Comparison of ENCODE assay signal across 8 cellular contexts in genomic region chr1:145720878-145721671, GRCh38. TPM values are rescaled to one million over a fixed set of nuclear protein-coding genes. Genes with fewer than 3 reads are reported as not detected.
A peak's percentile ranks its signal among the peaks of the same experiment; 100 is the strongest.
DNase-seq lines count a peak whose midpoint lies in the region; ATAC-seq and TF ChIP-seq lines count a peak whose summit lies in the region.

No MANE protein-coding gene starts in this region.

- H3K4me1 Mint-ChIP-seq in T-cell = peaks cover 10 to 30% (median 25%) of the 10 kb centered on the region in 3 donors

- peak overlapping the region; percentile 60 to 75 (median 65) for H3K4me3 Mint-ChIP-seq in T-cell

- TF ChIP-seq POLR2A in adrenal gland (IDR thresholded peaks at IDR 0.05) = no peak
- no peak for TF ChIP-seq POLR2A in uterus (IDR thresholded peaks at IDR 0.05)

- H3K27me3 ChIP-seq in BE2C (peaks cover 4% of the 10 kb centered on the region), adrenal gland (no peaks in the 10 kb centered on the region), right cardiac atrium (ENCODE audit: control insufficient read depth, insufficient read depth) (no peaks in the 10 kb centered on the region), rectal smooth muscle tissue (ENCODE audit: control insufficient read depth, insufficient read depth, low read length) (no peaks in the 10 kb centered on the region), uterus (no peaks in the 10 kb centered on the region)

- DNase-seq in BE2C = peak; percentile 76
- peak; percentile 36 to 48 for DNase-seq in Kasumi-1 (lab: John Stamatoyannopoulos, UW)
- DNase-seq in T-cell = peak; percentile 10 to 73 (median 60)
- DNase-seq in adrenal gland = peak; percentile 52 to 84 (median 76)
- DNase-seq in right cardiac atrium = peak; percentile 69 to 88 (median 85)
- peak; percentile 58 to 71 for DNase-seq in uterus

- H3K36me3 ChIP-seq in BE2C (no peaks in the 10 kb centered on the region), adrenal gland (replicated peaks in 1 of 2) (no peaks in the 10 kb centered on the region), rectal smooth muscle tissue (ENCODE audit: control insufficient read depth, insufficient read depth, low read length) (no peaks in the 10 kb centered on the region), uterus (no peaks in the 10 kb centered on the region)

- intact Hi-C loops in adrenal gland (cut with DNase I) (no loop called here), right cardiac atrium (cut with DNase I) (no loop called here), uterus (cut with DNase I; ENCODE audit: low total_unique reads) (no loop called here)

- peak; percentile 85 for TF ChIP-seq CTCF in BE2C (IDR thresholded peaks at IDR 0.05; ENCODE audit: low read depth, low read length)
- TF ChIP-seq CTCF in adrenal gland (IDR thresholded peaks at IDR 0.05) = peak; percentile 75 to 97 (median 90)
- TF ChIP-seq CTCF in uterus (IDR thresholded peaks at IDR 0.05) = peak; percentile 80 to 90 (median 82)

- peaks cover 12 to 18% of the 10 kb centered on the region in 2 donors for H3K27me3 Mint-ChIP-seq in T-cell

- peak overlapping the region in 1 of 2 donors; percentile 49 for H3K27ac Mint-ChIP-seq in T-cell

- H3K4me1 ChIP-seq in BE2C = no peaks in the 10 kb centered on the region
- H3K4me1 ChIP-seq in adrenal gland (replicated peaks in 1 of 2) = peaks cover 0 to 11% of the 10 kb centered on the region in 2 donors
- no peaks in the 10 kb centered on the region for H3K4me1 ChIP-seq in right cardiac atrium (ENCODE audit: control insufficient read depth, insufficient read depth, low read length)
- H3K4me1 ChIP-seq in rectal smooth muscle tissue (ENCODE audit: control insufficient read depth, insufficient read depth, low read length) = peaks cover 5% of the 10 kb centered on the region
- H3K4me1 ChIP-seq in uterus = no peaks in the 10 kb centered on the region

- no peak overlapping the region for H3K27ac ChIP-seq in adrenal gland
- H3K27ac ChIP-seq in right cardiac atrium (ENCODE audit: low read length) = no peak overlapping the region
- H3K27ac ChIP-seq in rectal smooth muscle tissue (ENCODE audit: low read depth, low read length) = no peak overlapping the region
- no peak overlapping the region for H3K27ac ChIP-seq in uterus

- H3K4me3 ChIP-seq in BE2C (ENCODE audit: low read depth, low read length) (peak overlapping the region; percentile 53), adrenal gland (peak overlapping the region in 1 of 4 donors; percentile 47), right cardiac atrium (ENCODE audit: low read length) (no peak overlapping the region), rectal smooth muscle tissue (ENCODE audit: low read length) (peak overlapping the region; percentile 51), uterus (peak overlapping the region in 1 of 2 donors; percentile 7)

- WGBS in adrenal gland, 4 donors = 4 to 15% (median 14%) methylated on average over 23 to 47 of the region's 47 CpGs
- WGBS in right cardiac atrium = 9% methylated on average over 47 of the region's 47 CpGs

- POLR2A ChIA-PET in T-cell (lab: Charles Lee) = interaction anchor here (0.5 to 1.0 kb wide), 2 partner anchors 30 to 52 kb away, joined by 3 read pairs; no protein-coding TSS in a partner anchor

- ATAC-seq in GM19324 (IDR thresholded peaks at IDR 0.05; ENCODE audit: low FRiP score, unreplicated experiment) (peak; percentile 56), T-cell (replicated peaks in 1 of 4) (peak; percentile 82 to 87 (median 86)), right cardiac atrium (peak; percentile 94 to 95)

- H3K9me3 Mint-ChIP-seq in T-cell = no peaks in the 10 kb centered on the region

- H3K9me3 ChIP-seq in BE2C = no peaks in the 10 kb centered on the region
- no peaks in the 10 kb centered on the region for H3K9me3 ChIP-seq in adrenal gland (replicated peaks in 1 of 3)
- no peaks in the 10 kb centered on the region for H3K9me3 ChIP-seq in right cardiac atrium (ENCODE audit: control insufficient read depth, low read length)
- no peaks in the 10 kb centered on the region for H3K9me3 ChIP-seq in uterus

- no peak overlapping the region for H3K9ac ChIP-seq in rectal smooth muscle tissue (ENCODE audit: low read length)

- H3K36me3 Mint-ChIP-seq in T-cell = no peaks in the 10 kb centered on the region

- CTCF ChIA-PET in T-cell (lab: Charles Lee) = interaction anchor here (0.6 to 1.2 kb wide), 5 partner anchors 12 to 290 kb away, joined by 3 to 5 read pairs (median 4); no protein-coding TSS in a partner anchor

RNA-seq across cellular contexts. Expression of gene CD160, which starts 1.8 kb away (rescaled TPM):
- 0.32 TPM for polyA plus RNA-seq in BE2C (2012; ENCODE audit: insufficient read depth, insufficient read length, low read depth)
- 1 to 10 TPM in 3 of 5 donors, under 1 TPM in 2; 0.53 to 9.1 (median 1.7) TPM for total RNA-seq in T-cell
- under 1 TPM in 1 of 8 donors, not detected in 7; 0.21 TPM for total RNA-seq in adrenal gland
- polyA plus RNA-seq in adrenal gland = under 1 TPM; 0.10 to 0.48 (median 0.35) TPM
- total RNA-seq in right cardiac atrium = not detected
- polyA plus RNA-seq in right cardiac atrium = not detected
- under 1 TPM in 1 of 4 donors, not detected in 3; 0.55 TPM for total RNA-seq in uterus

RNA-seq across cellular contexts. Expression of gene PDZK1, which starts 13.9 kb away (rescaled TPM):
- polyA plus RNA-seq in BE2C (2012; ENCODE audit: insufficient read depth, insufficient read length, low read depth) = 1.9 TPM
- under 1 TPM in 1 of 5 donors, not detected in 4; 0.39 TPM for total RNA-seq in T-cell
- 1 to 10 TPM; 1.8 to 7.5 (median 3.6) TPM for total RNA-seq in adrenal gland
- polyA plus RNA-seq in adrenal gland = 1 to 10 TPM; 3.4 to 3.9 (median 3.5) TPM
- total RNA-seq in right cardiac atrium = under 1 TPM in 1 of 4 donors, not detected in 3; 0.14 TPM
- 0.27 TPM for polyA plus RNA-seq in right cardiac atrium
- total RNA-seq in uterus = under 1 TPM in 1 of 4 donors, not detected in 3; 0.35 TPM
